In the genomic region with DNA sequence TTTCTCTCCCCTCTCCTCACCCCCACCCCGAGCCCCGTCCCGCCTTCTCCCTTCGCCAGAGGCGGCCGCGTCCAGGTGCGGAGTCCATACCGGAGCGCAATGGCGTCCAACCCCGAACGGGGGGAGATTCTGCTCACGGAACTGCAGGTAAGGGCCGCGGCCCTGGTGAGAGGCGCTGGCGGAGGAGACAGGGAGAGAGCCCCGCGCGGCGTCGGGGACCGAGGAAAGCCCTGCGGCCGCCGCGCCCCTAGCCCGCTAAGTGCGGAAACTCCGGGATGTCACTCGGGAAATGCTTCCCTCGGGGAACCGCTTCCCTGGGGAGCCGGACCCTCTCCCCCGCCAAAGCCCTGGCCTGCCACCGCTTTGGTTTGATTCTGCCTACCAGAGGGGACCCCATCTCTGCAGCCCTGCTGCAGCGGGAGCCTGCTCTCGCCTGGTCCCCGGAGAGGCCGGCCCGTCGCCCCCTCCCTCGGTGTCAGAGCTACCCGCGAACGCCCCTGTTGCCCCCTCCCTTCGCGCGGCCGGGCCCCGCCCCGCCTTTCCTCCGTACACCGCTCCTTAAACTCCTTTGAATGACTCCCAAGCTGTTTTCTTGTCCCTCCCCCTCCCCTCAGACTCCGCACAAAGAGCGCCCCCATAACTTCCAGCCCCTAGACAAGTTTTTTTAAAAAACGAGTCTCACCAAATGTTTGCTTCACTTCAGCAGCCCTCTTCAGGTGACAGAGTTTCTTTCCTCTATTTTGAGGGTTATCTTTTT, we compare ENCODE assay signal across 8 cellular contexts. TPM values are rescaled to one million over a fixed set of nuclear protein-coding genes. Genes with fewer than 3 reads are reported as not detected.
DNase-seq lines count a peak whose midpoint lies in the region; ATAC-seq and TF ChIP-seq lines count a peak whose summit lies in the region.

No MANE protein-coding gene starts in this region.

- ATAC-seq in GM18907 (IDR thresholded peaks at IDR 0.05; ENCODE audit: unreplicated experiment) (peak; percentile 55), HG03175 (IDR thresholded peaks at IDR 0.05; ENCODE audit: unreplicated experiment) (peak; percentile 47)

- H3K4me3 ChIP-seq in AG10803 (ENCODE audit: low read length) (peak overlapping the region; percentile 78), lower leg skin (ENCODE audit: low read depth, poor library complexity, severe bottlenecking) (peak overlapping the region; percentile 92)

- intact Hi-C loops in lower leg skin (cut with DNase I; ENCODE audit: low total_unique reads) = no loop called here

- TF ChIP-seq POLR2A in lower leg skin (IDR thresholded peaks at IDR 0.05) = no peak

- WGBS in lower leg skin, 2 donors = 1% methylated on average over 33 to 45 of the region's 58 CpGs

- 0 out of 2 replicates have a peak, but pooled peaks have one; percentile 4 for TF ChIP-seq CTCF in AG10803 (conservative IDR thresholded peaks at IDR 0.05; ENCODE audit: low read length)
- TF ChIP-seq CTCF in lower leg skin (IDR thresholded peaks at IDR 0.05) = no peak

- DNase-seq in AG10803 (ENCODE audit: low read depth) = peak; percentile 23
- peak; percentile 23 for DNase-seq in NCI-H460 (ENCODE audit: extremely low read depth, low read depth)
- DNase-seq in activated CD4-positive, alpha-beta T cell treated with anti-CD3 and anti-CD28 coated beads for 48 hours = peak; percentile 78
- DNase-seq in dermis blood vessel endothelial cell = peak; percentile 75
- DNase-seq in lower leg skin (ENCODE audit: low spot score in 2 of 2) = peak; percentile 33 to 89
- peak; percentile 18 to 60 (median 25) for DNase-seq in stimulated activated CD4-positive, alpha-beta T cell treated with anti-CD3 and anti-CD28 coated beads, TNF-alpha, amount 100 ng/mL, for 24 hours (ENCODE audit: low read depth in 3 of 3)

RNA-seq across cellular contexts. Expression of gene PKN2, which starts 0.6 kb away (rescaled TPM):
- 29.9 and 31.0 TPM in 2 replicates for total RNA-seq in NCI-H460 (2014; rRNA removed; shearing (Covaris generic))
- polyA plus RNA-seq in NCI-H460 (2014; cell fraction: nucleus; rRNA removed) = 20.4 and 33.8 TPM in 2 replicates
- total RNA-seq in dermis blood vessel endothelial cell (29.6 and 45.5 TPM in 2 replicates), lower leg skin (10 to 100 TPM; 25.1 to 34.6 (median 29.8) TPM)

Comparison
In these comparisons a context has a peak if more than half of its experiments do, and no peak if none do; other contexts are left out.
1. Peak in every context shown above with its lines: DNase-seq, ATAC-seq and H3K4me3 ChIP-seq.
2. DNase-seq: peak in every context shown above with its lines; median percentile 78 in activated CD4-positive, alpha-beta T cell treated with anti-CD3 and anti-CD28 coated beads for 48 hours; 75 in dermis blood vessel endothelial cell; 61 in lower leg skin; 25 in stimulated activated CD4-positive, alpha-beta T cell treated with anti-CD3 and anti-CD28 coated beads, TNF-alpha, amount 100 ng/mL, for 24 hours; 23 in AG10803; 23 in NCI-H460.